9 cellular contexts compared by ENCODE assay signal in the genomic region with DNA sequence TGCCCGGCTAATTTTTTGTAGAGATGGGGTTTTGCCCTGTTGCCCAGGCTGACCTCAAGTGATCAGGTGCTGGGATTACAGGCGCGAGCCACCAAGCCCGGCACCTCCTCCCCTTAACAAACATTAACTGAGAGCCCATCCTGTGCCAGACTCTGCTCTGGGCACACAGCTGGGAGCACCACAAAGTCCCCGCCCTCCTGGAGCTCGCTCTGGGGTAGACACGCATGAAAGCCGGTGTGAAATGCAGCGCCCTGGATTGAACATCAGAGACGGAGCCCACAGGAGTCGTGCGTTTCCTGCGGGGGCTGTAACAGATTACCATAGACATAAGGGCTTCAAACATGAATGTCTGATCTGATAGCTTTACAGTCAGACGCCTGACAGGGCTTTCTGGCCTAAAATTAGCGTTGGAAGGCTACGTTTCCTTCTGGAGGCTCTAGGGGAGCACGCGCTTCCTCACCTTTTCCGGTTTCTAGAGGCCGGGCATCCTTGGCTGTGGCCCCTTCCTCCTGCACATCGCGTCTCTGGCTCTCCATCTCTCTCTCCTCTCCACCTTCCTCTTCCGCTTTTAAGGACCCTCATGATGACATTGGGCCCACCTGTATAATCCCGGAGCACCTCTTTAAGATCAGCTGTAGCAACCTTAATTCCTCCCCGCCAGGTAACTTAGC. TPM values are rescaled to one million over a fixed set of nuclear protein-coding genes. Genes with fewer than 3 reads are reported as not detected.
DNase-seq lines count a peak whose midpoint lies in the region; ATAC-seq and TF ChIP-seq lines count a peak whose summit lies in the region.
"Had no signal": no experiment of that assay in that cellular context is flagged by ENCODE, and none has a peak within 500 bp of the region (broad histone marks: within the 10 kb centered on the region; RNA-seq: fewer than 3 reads in every experiment).

No MANE protein-coding gene starts in this region.

- H3K27me3 ChIP-seq in SJCRH30, result no peaks in the 10 kb centered on the region
- no peaks in the 10 kb centered on the region for H3K27me3 ChIP-seq in skeletal muscle satellite cell (ENCODE audit: control insufficient read depth, insufficient read depth, low read length)

- no peaks in the 10 kb centered on the region for H3K9me3 ChIP-seq in SJCRH30 (replicated peaks)
- H3K9me3 ChIP-seq in skeletal muscle satellite cell (replicated peaks; ENCODE audit: low read length), result no peaks in the 10 kb centered on the region

- TF ChIP-seq CTCF in fibroblast of the aortic adventitia (IDR thresholded peaks at IDR 0.05; ENCODE audit: insufficient read depth, low read length), result no peak
- no peak for TF ChIP-seq CTCF in GM10248 (IDR thresholded peaks at IDR 0.05; ENCODE audit: control extremely low read depth, extremely low read depth, low read depth, missing control alignments)

- H3K4me2 ChIP-seq in skeletal muscle satellite cell (ENCODE audit: low read length), result peak overlapping the region; percentile 76

- no peaks in the 10 kb centered on the region for H3K4me1 ChIP-seq in SJCRH30
- H3K4me1 ChIP-seq in skeletal muscle satellite cell (ENCODE audit: control insufficient read depth, insufficient read depth, low read length), result peaks cover 28% of the 10 kb centered on the region

- DNase-seq in G401 (ENCODE audit: low spot score), result peak; percentile 59
- peak; percentile 40 to 55 for DNase-seq in SJCRH30
- no peak for DNase-seq in fibroblast of the aortic adventitia (ENCODE audit: low read depth)
- DNase-seq in NK-92 treated with Interleukin-12 subunit alpha and Interleukin-12 subunit beta, amount 100 ng/mL, for 24 hours (lab: John Stamatoyannopoulos, UW), result no peak
- no peak for DNase-seq in GM10248 (ENCODE audit: extremely low spot score)
- no peak for DNase-seq in germinal center (ENCODE audit: low spot score)
- DNase-seq: T-helper 9 cell had no signal

- H3K4me3 ChIP-seq in SJCRH30 (peak overlapping the region; percentile 53), fibroblast of the aortic adventitia (ENCODE audit: low read depth, low read length) (peak overlapping the region; percentile 48), skeletal muscle satellite cell (ENCODE audit: low read length) (peak overlapping the region; percentile 54)

- peak overlapping the region; percentile 81 for H3K27ac ChIP-seq in SJCRH30

- H3K36me3 ChIP-seq in SJCRH30 (no peaks in the 10 kb centered on the region), skeletal muscle satellite cell (ENCODE audit: insufficient read depth, low read length) (no peaks in the 10 kb centered on the region)

- in situ Hi-C loops in G401 (cut with HindIII; ENCODE audit: low sequenced_read_pairs), result no loop called here

- peak overlapping the region; percentile 76 for H3K9ac ChIP-seq in skeletal muscle satellite cell (ENCODE audit: low read depth, low read length)

- CTCF ChIA-PET in GM10248 (lab: Yijun Ruan, JAX), result interaction anchor here (2.1 kb wide), 1 partner anchor 196 kb away, joined by 7 read pairs; a partner anchor contains a TSS

- POLR2A ChIA-PET in GM10248 (lab: Yijun Ruan, JAX), result no interaction called here

- no peak for ATAC-seq in GM19328 (IDR thresholded peaks at IDR 0.05; ENCODE audit: unreplicated experiment)

RNA-seq across cellular contexts. Expression of a gene that starts 14.4 kb away (rescaled TPM):
- total RNA-seq in G401 (2014; rRNA removed; shearing (Covaris generic)), result 1.4 and 5.4 TPM in 2 replicates
- total RNA-seq in SJCRH30 (2014; rRNA removed; shearing (Covaris generic)), result 1.6 and 2.1 TPM in 2 replicates
- 11.5 and 113 TPM in 2 replicates for total RNA-seq in fibroblast of the aortic adventitia (ENCODE audit: low replicate concordance)
- 9.8 and 12.2 TPM in 2 replicates for total RNA-seq in skeletal muscle satellite cell (2012; rRNA removed)

Comparison
In these comparisons a context has a peak if more than half of its experiments do, and no peak if none do; other contexts are left out.
1. DNase-seq: peak in G401 (single experiment) and SJCRH30 (2 of 2); none in fibroblast of the aortic adventitia (single experiment), NK-92 treated with Interleukin-12 subunit alpha and Interleukin-12 subunit beta, amount 100 ng/mL, for 24 hours (single experiment), GM10248 (single experiment) and germinal center (single experiment).
2. Peak in every context shown above with its lines, with median percentiles within 50 percentile points of each other: H3K4me3 ChIP-seq.